1 cellular context compared by ENCODE assay signal in genomic region chr5:34914671-34915138, GRCh38.
TF ChIP-seq lines count a peak whose summit lies in the region.

No MANE protein-coding gene starts in this region.

TF ChIP-seq in endothelial cell of umbilical vein, 7 proteins besides CTCF, POLR2A, EP300 and RAD21:
- TF ChIP-seq EZH2 (IDR thresholded peaks at IDR 0.05; ENCODE audit: borderline replicate concordance, low read depth, low read length, severe bottlenecking) (no peak), FOS (IDR thresholded peaks at IDR 0.05; ENCODE audit: borderline replicate concordance, insufficient read depth, low read length) (no peak), MAX (IDR thresholded peaks at IDR 0.05; ENCODE audit: insufficient read depth, insufficient read length) (no peak), GATA2 (IDR thresholded peaks at IDR 0.05; ENCODE audit: insufficient read depth, insufficient read length, low read depth, low read length) (no peak), JUN (IDR thresholded peaks at IDR 0.05; ENCODE audit: borderline replicate concordance, insufficient read depth, insufficient read length, low read depth) (no peak), POLR2AphosphoS5 (IDR thresholded peaks at IDR 0.05; ENCODE audit: insufficient read depth, low read depth, low read length) (no peak), MYC (IDR thresholded peaks at IDR 0.05; ENCODE audit: low read depth, low read length) (no peak)
